In the genomic region with DNA sequence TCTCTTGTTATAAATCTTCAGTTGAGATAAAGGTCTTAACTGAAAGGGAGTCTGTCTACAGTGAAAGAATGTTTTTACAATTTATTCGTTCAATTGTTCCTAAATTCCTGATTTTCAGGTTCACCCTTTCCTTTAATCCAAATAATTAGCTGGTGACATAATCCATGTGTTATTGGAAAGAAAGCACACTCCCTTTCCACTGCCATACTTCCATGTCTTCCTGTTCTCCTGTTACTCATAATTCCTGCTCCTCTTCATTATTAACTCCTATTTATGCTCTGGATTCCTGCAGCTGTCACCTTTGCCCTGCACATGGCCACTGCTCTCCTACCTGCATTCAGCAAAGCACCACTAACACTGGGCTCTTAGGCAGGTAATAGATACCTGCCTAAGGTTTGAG, we compare ENCODE assay signal across 22 cellular contexts. TPM values are rescaled to one million over a fixed set of nuclear protein-coding genes. Genes with fewer than 3 reads are reported as not detected.
DNase-seq lines count a peak whose midpoint lies in the region; ATAC-seq, FAIRE-seq and TF ChIP-seq lines count a peak whose summit lies in the region.
"Had no signal": no experiment of that assay in that cellular context is flagged by ENCODE, and none has a peak within 500 bp of the region (broad histone marks: within the 10 kb centered on the region; RNA-seq: fewer than 3 reads in every experiment).

No MANE protein-coding gene starts in this region.

- H3K27me3 Mint-ChIP-seq in GM23338 (ENCODE audit: insufficient read depth, low read depth, poor library complexity), result peaks cover 1% of the 10 kb centered on the region
- H3K27me3 Mint-ChIP-seq: CD4-positive, alpha-beta T cell had no signal

- H3K4me3 Mint-ChIP-seq in GM23338, result no peak overlapping the region
- H3K4me3 Mint-ChIP-seq: CD4-positive, alpha-beta T cell had no signal

- H4K20me1 ChIP-seq in GM23338 (replicated peaks; ENCODE audit: insufficient read depth) (no peaks in the 10 kb centered on the region), endothelial cell of umbilical vein (replicated peaks; ENCODE audit: control insufficient read depth, extremely low read depth, insufficient read depth, low read length) (no peaks in the 10 kb centered on the region)

- no peak overlapping the region for H3K4me2 ChIP-seq in GM23338
- H3K4me2 ChIP-seq in endothelial cell of umbilical vein (ENCODE audit: insufficient read depth, low read length), result peak overlapping the region; percentile 7
- H3K4me2 ChIP-seq in trophoblast cell (ENCODE audit: low read length), result no peak overlapping the region
- H3K4me2 ChIP-seq: A549 had no signal

- H3K9me3 Mint-ChIP-seq in GM23338, result peaks cover 17% of the 10 kb centered on the region
- H3K9me3 Mint-ChIP-seq: CD4-positive, alpha-beta T cell had no signal

- H3K9ac ChIP-seq in endothelial cell of umbilical vein (replicated peaks; ENCODE audit: extremely low read depth, insufficient read depth, low read length) (no peak overlapping the region), trophoblast cell (ENCODE audit: low read length) (no peak overlapping the region)
- H3K9ac ChIP-seq: GM23248 had no signal

- no peak for ATAC-seq in GM23338
- ATAC-seq: A549, HCT116, HepG2 had no signal

- H3K27me3 ChIP-seq in GM23338 (ENCODE audit: insufficient read depth), result no peaks in the 10 kb centered on the region
- no peaks in the 10 kb centered on the region for H3K27me3 ChIP-seq in bronchial epithelial cell (ENCODE audit: control insufficient read depth, insufficient read depth, low read length)
- H3K27me3 ChIP-seq in endothelial cell of umbilical vein (ENCODE audit: control insufficient read depth in 2 of 2, insufficient read depth in 2 of 2, low read length in 2 of 2), result no peaks in the 10 kb centered on the region
- H3K27me3 ChIP-seq in trophoblast cell (ENCODE audit: insufficient read depth, low read length), result no peaks in the 10 kb centered on the region
- H3K27me3 ChIP-seq in Peyer's patch, result no peaks in the 10 kb centered on the region

- H3K4ac ChIP-seq in trophoblast cell (ENCODE audit: low read depth, low read length), result no peak overlapping the region

- H2AK5ac ChIP-seq in trophoblast cell (ENCODE audit: low read length), result no peak overlapping the region

- H3K23ac ChIP-seq in trophoblast cell (ENCODE audit: low read length), result no peak overlapping the region

- POLR2A ChIA-PET in endothelial cell of umbilical vein (lab: Charles Lee), result no interaction called here

- H3K27ac ChIP-seq in GM23338 (ENCODE audit: low read depth), result no peak overlapping the region
- H3K27ac ChIP-seq in endothelial cell of umbilical vein (ENCODE audit: insufficient read depth, low read depth, low read length), result no peak overlapping the region
- H3K27ac ChIP-seq in trophoblast cell (ENCODE audit: low read depth, low read length), result no peak overlapping the region
- H3K27ac ChIP-seq in Peyer's patch, result no peak overlapping the region
- H3K27ac ChIP-seq: 22Rv1, A549, C4-2B, GM23248 had no signal

- dilution Hi-C loops in endothelial cell of umbilical vein (cut with MboI; ENCODE audit: extremely low pct_ligation_motif_present, low sequenced_read_pairs), result no loop called here

- no peak for TF ChIP-seq CTCF in GM23338 (conservative IDR thresholded peaks at IDR 0.05; ENCODE audit: low read depth in 2 of 2)
- no peak for TF ChIP-seq CTCF in bronchial epithelial cell (IDR thresholded peaks at IDR 0.05; ENCODE audit: insufficient read depth, low read length, severe bottlenecking)
- TF ChIP-seq CTCF in endothelial cell of umbilical vein (IDR thresholded peaks at IDR 0.05; ENCODE audit: extremely low read depth in 1 of 2, insufficient read depth in 1 of 2, low read depth in 1 of 2, low read length in 2 of 2), result no peak
- no peak for TF ChIP-seq CTCF in Peyer's patch (IDR thresholded peaks at IDR 0.05)

- H3K18ac ChIP-seq in trophoblast cell (ENCODE audit: low read length), result no peak overlapping the region

- H3K9me1 ChIP-seq in endothelial cell of umbilical vein (replicated peaks; ENCODE audit: control insufficient read depth, extremely low read depth, insufficient read depth, low read length), result no peaks in the 10 kb centered on the region

- H2BK12ac ChIP-seq in trophoblast cell (ENCODE audit: low read length), result no peak overlapping the region

- FAIRE-seq in bronchial epithelial cell (lab: Jason Lieb, UNC) (no peak), endothelial cell of umbilical vein (lab: Jason Lieb, UNC) (no peak)
- FAIRE-seq: A549, D721Med, G401.6, GM12891, GM19239, HepG2 had no signal

- no peak overlapping the region for H3K27ac Mint-ChIP-seq in GM23338
- H3K27ac Mint-ChIP-seq: CD4-positive, alpha-beta T cell had no signal

- peaks cover 5% of the 10 kb centered on the region for H3K79me1 ChIP-seq in trophoblast cell (ENCODE audit: low read length)

- H2BK5ac ChIP-seq in trophoblast cell (ENCODE audit: low read depth, low read length, poor library complexity), result no peak overlapping the region

- no peak overlapping the region for H4K8ac ChIP-seq in trophoblast cell (ENCODE audit: low read depth, low read length)

- H3K9me3 ChIP-seq in endothelial cell of umbilical vein (replicated peaks; ENCODE audit: control insufficient read depth, insufficient read depth, low read length), result no peaks in the 10 kb centered on the region
- no peaks in the 10 kb centered on the region for H3K9me3 ChIP-seq in trophoblast cell (ENCODE audit: insufficient read depth, low read depth, low read length)
- no peaks in the 10 kb centered on the region for H3K9me3 ChIP-seq in Peyer's patch
- H3K9me3 ChIP-seq: A549, Caco-2 had no signal

- BruUV-seq in endothelial cell of umbilical vein (replicated peaks; lab: Mats Ljungman, UMichigan), result no TSS peak

- H3K36me3 Mint-ChIP-seq in GM23338 (ENCODE audit: low read depth), result peaks cover 14% of the 10 kb centered on the region; the same call in 2 of the 3 replicates

- peaks cover 11% of the 10 kb centered on the region for H3K9me2 ChIP-seq in GM23338 (ENCODE audit: insufficient read depth)

- no CpG with 5 or more reads among the region's 1 CpG for WGBS in trophoblast cell (ENCODE audit: extremely low coverage, insufficient coverage, insufficient read length)

- no peak overlapping the region for H3K14ac ChIP-seq in trophoblast cell (ENCODE audit: low read length)

- TF ChIP-seq POLR2A in endothelial cell of umbilical vein (IDR thresholded peaks at IDR 0.05; ENCODE audit: low read depth, low read length), result no peak
- TF ChIP-seq POLR2A in Peyer's patch (IDR thresholded peaks at IDR 0.05), result no peak

- H3K4me3 ChIP-seq in GM23338 (no peak overlapping the region), bronchial epithelial cell (ENCODE audit: low read depth, low read length) (no peak overlapping the region), endothelial cell of umbilical vein (replicated peaks in 1 of 3; ENCODE audit: insufficient read depth in 1 of 3, low read depth in 1 of 3, low read length in 3 of 3) (no peak overlapping the region), trophoblast cell (ENCODE audit: low read depth, low read length) (no peak overlapping the region), Peyer's patch (no peak overlapping the region)
- H3K4me3 ChIP-seq: A549, GM23248 had no signal

- peaks cover 15% of the 10 kb centered on the region; the same call in 2 of the 3 replicates for H3K4me1 Mint-ChIP-seq in GM23338

- H3K4me1 ChIP-seq in GM23338 (ENCODE audit: insufficient read depth) (peaks cover 16% of the 10 kb centered on the region), endothelial cell of umbilical vein (ENCODE audit: control insufficient read depth, extremely low read depth, insufficient read depth, low read length) (peaks cover 10% of the 10 kb centered on the region), trophoblast cell (ENCODE audit: control insufficient read depth in 1 of 2, insufficient read depth in 2 of 2, low read length in 2 of 2) (peaks cover 2 to 9% of the 10 kb centered on the region in 2 experiments), Peyer's patch (peaks cover 0 to 10% (median 3%) of the 10 kb centered on the region in 4 donors)
- H3K4me1 ChIP-seq: A549 had no signal

- intact Hi-C loops in endothelial cell of umbilical vein (cut with micrococcal nuclease), result loop anchor here (2.0 kb wide), 1 partner anchor 63 kb away; no protein-coding TSS in a partner anchor

- no peak overlapping the region for H2BK120ac ChIP-seq in trophoblast cell (ENCODE audit: insufficient read depth, low read length, poor library complexity)

- no peaks in the 10 kb centered on the region for H3F3A ChIP-seq in GM23338 (replicated peaks; ENCODE audit: low read depth)

- peak overlapping the region; percentile 79; the same call in 1 of the 2 replicates for H2AFZ ChIP-seq in GM23338
- no peak overlapping the region for H2AFZ ChIP-seq in endothelial cell of umbilical vein (ENCODE audit: low read depth, low read length)
- no peak overlapping the region for H2AFZ ChIP-seq in trophoblast cell (ENCODE audit: insufficient read depth, low read length, poor library complexity)
- H2AFZ ChIP-seq: GM23248 had no signal

- H3K79me2 ChIP-seq in GM23338 (replicated peaks; ENCODE audit: insufficient read depth), result no peaks in the 10 kb centered on the region
- no peaks in the 10 kb centered on the region for H3K79me2 ChIP-seq in endothelial cell of umbilical vein (ENCODE audit: control insufficient read depth, insufficient read depth, low read length)
- no peaks in the 10 kb centered on the region for H3K79me2 ChIP-seq in trophoblast cell (ENCODE audit: control insufficient read depth, insufficient read depth, low read length, poor library complexity)

- H4K12ac ChIP-seq in trophoblast cell (ENCODE audit: low read depth, low read length), result no peak overlapping the region

- CTCF ChIA-PET in endothelial cell of umbilical vein (lab: Charles Lee), result no interaction called here

- DNase-seq in GM23338 (ENCODE audit: low spot score) (no peak), bronchial epithelial cell (ENCODE audit: low read depth) (peak; percentile 34), endothelial cell of umbilical vein (ENCODE audit: low read depth, low spot score) (peak; percentile 51), trophoblast cell (peak; percentile 48 to 79), Peyer's patch (no peak), KG1 (lab: John Stamatoyannopoulos, UW) (no peak), NCI-H1105 treated with DMSO at 0.1 percent for 48 hours (lab: John Stamatoyannopoulos, UW) (no peak)
- DNase-seq in central memory CD4-positive, alpha-beta T cell, result no peak
- DNase-seq: AML-193; Caco-2; CD4-positive, alpha-beta T cell; GM23248; H7 had no signal

- H4K91ac ChIP-seq in trophoblast cell (ENCODE audit: low read depth, low read length), result no peak overlapping the region

- no peaks in the 10 kb centered on the region for H3K36me3 ChIP-seq in GM23338 (ENCODE audit: insufficient read depth)
- H3K36me3 ChIP-seq in bronchial epithelial cell (ENCODE audit: control insufficient read depth, insufficient read depth, low read length), result no peaks in the 10 kb centered on the region
- no peaks in the 10 kb centered on the region for H3K36me3 ChIP-seq in endothelial cell of umbilical vein (ENCODE audit: control insufficient read depth in 2 of 2, extremely low read depth in 1 of 2, insufficient read depth in 2 of 2, low read length in 2 of 2)
- H3K36me3 ChIP-seq in trophoblast cell (ENCODE audit: control insufficient read depth in 1 of 2, insufficient read depth in 2 of 2, low read length in 2 of 2), result no peaks in the 10 kb centered on the region
- no peaks in the 10 kb centered on the region for H3K36me3 ChIP-seq in Peyer's patch

RNA-seq across cellular contexts. Expression of gene FAM3C, which starts 40.0 kb away (rescaled TPM):
- total RNA-seq in GM23338 (2014; rRNA removed; shearing (Covaris generic)), result 59.1 and 60.3 TPM in 2 replicates
- 28.4 and 33.9 TPM in 2 replicates for polyA plus RNA-seq in GM23338 (2016; fragmentation: Nextera tagmentation; extraction: Ambion mirVana)
- total RNA-seq in bronchial epithelial cell, result 41.9 and 42.6 TPM in 2 replicates
- 50.0 and 54.5 TPM in 2 replicates for total RNA-seq in endothelial cell of umbilical vein
- 13.9 and 20.2 TPM in 2 replicates for polyA plus RNA-seq in endothelial cell of umbilical vein
- polyA plus RNA-seq in endothelial cell of umbilical vein (2011; cell fraction: cytosol; rRNA removed), result 30.7 and 31.3 TPM in 2 replicates
- 40.4 and 49.0 TPM in 2 replicates for polyA plus RNA-seq in endothelial cell of umbilical vein (2011; cell fraction: nucleus; rRNA removed)
- 60.0 and 71.2 TPM in 2 replicates for polyA plus RNA-seq in endothelial cell of umbilical vein (2012)
- polyA minus RNA-seq in endothelial cell of umbilical vein, result 12.5 and 15.1 TPM in 2 replicates
- polyA minus RNA-seq in endothelial cell of umbilical vein (2011; cell fraction: cytosol; rRNA and poly(A)+ RNA removed), result 5.3 TPM
- polyA minus RNA-seq in endothelial cell of umbilical vein (2011; cell fraction: nucleus; rRNA and poly(A)+ RNA removed), result 41.3 and 61.8 TPM in 2 replicates
- polyA plus RNA-seq in trophoblast cell (2013), result 61.0 and 61.4 TPM in 2 replicates
- total RNA-seq in Peyer's patch, result 100 to 1,000 TPM in 3 of 4 donors, 10 to 100 TPM in 1; 20.6 to 204 (median 149) TPM

Comparison
In these comparisons a context has a peak if more than half of its experiments do, and no peak if none do; other contexts are left out.
1. DNase-seq: peak in bronchial epithelial cell (single experiment), endothelial cell of umbilical vein (single experiment) and trophoblast cell (2 of 2); none in GM23338 (single experiment), Peyer's patch (0 of 3), KG1 (single experiment), NCI-H1105 treated with DMSO at 0.1 percent for 48 hours (single experiment) and central memory CD4-positive, alpha-beta T cell (single experiment).